ENCODE assay signal across 1 cellular context in genomic region chr17:7219434-7219811, GRCh38.
TF ChIP-seq lines count a peak whose summit lies in the region.

No MANE protein-coding gene starts in this region.

TF ChIP-seq in HepG2, 621 proteins besides CTCF, POLR2A, EP300 and RAD21 (continues in another document):
- TF ChIP-seq HNF1B (CRISPR knock-in tag; IDR thresholded peaks at IDR 0.05) (0 out of 2 replicates have a peak, but pooled peaks have one; percentile 15), MED1 (CRISPR knock-in tag; IDR thresholded peaks at IDR 0.05) (peak; percentile 39; the same call in 1 of the 2 replicates), GZF1 (CRISPR knock-in tag; IDR thresholded peaks at IDR 0.05) (no peak), ZNF18 (CRISPR knock-in tag; IDR thresholded peaks at IDR 0.05; ENCODE audit: insufficient replicate concordance) (peak; percentile 69), RFXAP (CRISPR knock-in tag; IDR thresholded peaks at IDR 0.05; ENCODE audit: borderline replicate concordance) (0 out of 2 replicates have a peak, but pooled peaks have one; percentile 45), HOXA5 (CRISPR knock-in tag; IDR thresholded peaks at IDR 0.05) (peak; percentile 61; the same call in 1 of the 2 replicates), MZF1 (CRISPR knock-in tag; IDR thresholded peaks at IDR 0.05; ENCODE audit: borderline replicate concordance) (peak; percentile 81; the same call in 1 of the 2 replicates), ARID5B (CRISPR knock-in tag; IDR thresholded peaks at IDR 0.05) (0 out of 2 replicates have a peak, but pooled peaks have one; percentile 2), ZKSCAN1 (IDR thresholded peaks at IDR 0.05; ENCODE audit: low read length) (no peak), ZNF784 (CRISPR knock-in tag; IDR thresholded peaks at IDR 0.05; ENCODE audit: borderline replicate concordance) (no peak), KLF12 (CRISPR knock-in tag; IDR thresholded peaks at IDR 0.05; ENCODE audit: borderline replicate concordance) (0 out of 2 replicates have a peak, but pooled peaks have one; percentile 39), ZFYVE20 (CRISPR knock-in tag; IDR thresholded peaks at IDR 0.05; ENCODE audit: borderline replicate concordance, low read depth) (no peak), LCORL (IDR thresholded peaks at IDR 0.05) (no peak), LCORL (CRISPR knock-in tag; IDR thresholded peaks at IDR 0.05) (peak; percentile 14; the same call in 1 of the 2 replicates), ZNF235 (CRISPR knock-in tag; IDR thresholded peaks at IDR 0.05; ENCODE audit: borderline replicate concordance) (no peak; the same call in 1 of the 2 replicates), ZNF142 (CRISPR knock-in tag; IDR thresholded peaks at IDR 0.05) (peak; percentile 15; the same call in 1 of the 2 replicates), NR2F1 (CRISPR knock-in tag; IDR thresholded peaks at IDR 0.05) (no peak), THAP8 (CRISPR knock-in tag; IDR thresholded peaks at IDR 0.05; ENCODE audit: borderline replicate concordance) (no peak), ETS1 (CRISPR knock-in tag; IDR thresholded peaks at IDR 0.05) (peak; percentile 45; the same call in 1 of the 2 replicates), ZSCAN12 (CRISPR knock-in tag; IDR thresholded peaks at IDR 0.05) (no peak), ZNF446 (CRISPR knock-in tag; IDR thresholded peaks at IDR 0.05) (0 out of 2 replicates have a peak, but pooled peaks have one; percentile 2), GTF2F1 (IDR thresholded peaks at IDR 0.05; ENCODE audit: low read length) (no peak), ZFP90 (CRISPR knock-in tag; IDR thresholded peaks at IDR 0.05; ENCODE audit: borderline replicate concordance) (0 out of 2 replicates have a peak, but pooled peaks have one; percentile 63), KDM5B (CRISPR knock-in tag; IDR thresholded peaks at IDR 0.05; ENCODE audit: borderline replicate concordance) (no peak), ZNF557 (CRISPR knock-in tag; IDR thresholded peaks at IDR 0.05) (0 out of 2 replicates have a peak, but pooled peaks have one; percentile 32), ZNF766 (CRISPR knock-in tag; IDR thresholded peaks at IDR 0.05; ENCODE audit: borderline replicate concordance) (no peak), MEF2D (CRISPR knock-in tag; IDR thresholded peaks at IDR 0.05) (peak; percentile 77; the same call in 1 of the 2 replicates), NFIC (IDR thresholded peaks at IDR 0.05; ENCODE audit: low read length) (no peak), PITX1 (CRISPR knock-in tag; IDR thresholded peaks at IDR 0.05) (peak; percentile 86; the same call in 1 of the 2 replicates), ATF7 (IDR thresholded peaks at IDR 0.05) (no peak), ATF7 (CRISPR knock-in tag; IDR thresholded peaks at IDR 0.05) (peak; percentile 18; the same call in 1 of the 2 replicates), NR2F2 (IDR thresholded peaks at IDR 0.05; ENCODE audit: borderline replicate concordance, low read depth) (peak; percentile 10; the same call in 1 of the 2 replicates), ZBTB20 (CRISPR knock-in tag; IDR thresholded peaks at IDR 0.05; ENCODE audit: borderline replicate concordance, low read depth) (peak; percentile 76; the same call in 1 of the 2 replicates), KMT2A (CRISPR knock-in tag; IDR thresholded peaks at IDR 0.05) (no peak), ZNF549 (CRISPR knock-in tag; IDR thresholded peaks at IDR 0.05) (no peak), ZNF441 (CRISPR knock-in tag; IDR thresholded peaks at IDR 0.05; ENCODE audit: borderline replicate concordance) (0 out of 2 replicates have a peak, but pooled peaks have one; percentile 10), GPN1 (CRISPR knock-in tag; IDR thresholded peaks at IDR 0.05; ENCODE audit: borderline replicate concordance) (no peak), ZNF841 (CRISPR knock-in tag; IDR thresholded peaks at IDR 0.05; ENCODE audit: borderline replicate concordance) (no peak), ZNF639 (CRISPR knock-in tag; conservative IDR thresholded peaks at IDR 0.05) (no peak), ZNF232 (CRISPR knock-in tag; IDR thresholded peaks at IDR 0.05; ENCODE audit: borderline replicate concordance) (0 out of 2 replicates have a peak, but pooled peaks have one; percentile 60), PBX2 (CRISPR knock-in tag; IDR thresholded peaks at IDR 0.05) (no peak), BCL3 (CRISPR knock-in tag; IDR thresholded peaks at IDR 0.05) (no peak)
